ENCODE assay signal across 9 cellular contexts in the genomic region with DNA sequence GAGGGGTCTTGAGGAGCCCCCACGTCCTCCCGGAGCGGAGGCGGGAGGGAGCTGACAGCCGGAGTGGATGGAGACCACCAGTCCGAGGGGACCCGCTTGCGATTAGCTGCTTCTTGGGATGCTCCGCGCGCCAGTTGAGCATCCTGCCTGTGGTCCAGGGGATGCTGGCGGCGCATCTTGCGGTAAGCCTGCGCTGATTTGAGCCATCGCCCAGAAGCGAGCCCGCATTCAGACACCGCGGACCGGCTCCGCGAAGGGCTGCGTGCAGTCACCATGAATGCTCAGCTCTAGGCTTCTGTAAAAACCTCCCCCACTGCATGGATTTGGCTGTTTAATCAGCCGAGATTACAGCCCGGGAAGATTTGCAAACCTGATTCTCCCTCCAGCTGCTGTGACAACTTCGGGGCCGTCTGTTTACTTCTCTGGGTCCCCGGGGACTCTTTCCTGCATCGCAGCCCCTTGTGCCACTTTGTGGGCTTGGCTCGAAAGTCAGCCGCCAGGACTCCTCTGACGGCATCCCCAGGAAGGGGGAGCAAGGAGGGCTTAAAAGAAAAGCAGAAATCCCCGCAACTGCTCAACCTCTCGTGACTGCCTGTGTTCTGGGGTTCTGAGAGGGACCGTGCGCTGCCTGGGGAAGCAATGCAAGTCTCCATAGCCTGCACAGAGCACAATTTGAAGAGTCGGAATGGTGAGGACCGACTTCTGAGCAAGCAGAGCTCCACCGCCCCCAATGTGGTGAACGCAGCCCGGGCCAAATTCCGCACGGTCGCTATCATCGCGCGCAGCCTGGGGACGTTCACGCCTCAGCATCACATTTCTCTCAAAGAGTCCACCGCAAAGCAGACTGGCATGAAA.
A peak's percentile ranks its signal among the peaks of the same experiment; 100 is the strongest.
DNase-seq lines count a peak whose midpoint lies in the region; ATAC-seq, FAIRE-seq and TF ChIP-seq lines count a peak whose summit lies in the region.
"Had no signal": no experiment of that assay in that cellular context is flagged by ENCODE, and none has a peak within 500 bp of the region (broad histone marks: within the 10 kb centered on the region; RNA-seq: fewer than 3 reads in every experiment).

No MANE protein-coding gene starts in this region.

- CTCF ChIA-PET in mammary epithelial cell (lab: Charles Lee; ENCODE audit: low non-redundant PET): interaction anchor here (0.9 kb wide), 1 partner anchor 170 kb away, joined by 5 read pairs; no protein-coding TSS in a partner anchor

- WGBS in mammary epithelial cell (ENCODE audit: low coverage, missing lambda C conversion rate): 4% methylated on average over 25 of the region's 51 CpGs
- WGBS in suprapubic skin: 6% methylated on average over 21 of the region's 51 CpGs

- H3K27ac ChIP-seq in mammary epithelial cell (ENCODE audit: insufficient read depth, low read depth, low read length) (no peak overlapping the region), suprapubic skin (no peak overlapping the region)

- H3K4me1 ChIP-seq in mammary epithelial cell (ENCODE audit: insufficient read depth, low read length): peaks cover 2% of the 10 kb centered on the region
- peaks cover 14% of the 10 kb centered on the region for H3K4me1 ChIP-seq in suprapubic skin

- H3K4me3 ChIP-seq in mammary epithelial cell (replicated peaks in 1 of 3; ENCODE audit: insufficient read depth in 1 of 3, low read depth in 2 of 3, low read length in 3 of 3) (no peak overlapping the region), kidney epithelial cell (ENCODE audit: low read depth, low read length) (peak overlapping the region; percentile 4), suprapubic skin (peak overlapping the region; percentile 37)

- H3K36me3 ChIP-seq in mammary epithelial cell (ENCODE audit: insufficient read depth, low read length) (no peaks in the 10 kb centered on the region), kidney epithelial cell (ENCODE audit: control insufficient read depth, insufficient read depth, low read length) (no peaks in the 10 kb centered on the region), suprapubic skin (no peaks in the 10 kb centered on the region)

- no peak for TF ChIP-seq POLR2A in suprapubic skin (IDR thresholded peaks at IDR 0.05)

- dilution Hi-C loops in mammary epithelial cell (cut with HindIII; ENCODE audit: low sequenced_read_pairs): no loop called here

- H2AFZ ChIP-seq in mammary epithelial cell (ENCODE audit: low read depth, low read length): peak overlapping the region; percentile 53

- no peaks in the 10 kb centered on the region for H4K20me1 ChIP-seq in mammary epithelial cell (ENCODE audit: insufficient read depth, low read length)

- no peaks in the 10 kb centered on the region for H3K79me2 ChIP-seq in mammary epithelial cell (ENCODE audit: insufficient read depth, low read length)

- in situ Hi-C loops in KBM-7 (cut with MboI; ENCODE audit: low pct_unique_long_range_greater_than_20kb, low sequenced_read_pairs) (no loop called here), mammary epithelial cell (cut with MboI; ENCODE audit: low sequenced_read_pairs in 2 of 2) (no loop called here)

- H3K4me2 ChIP-seq in mammary epithelial cell (ENCODE audit: insufficient read depth, low read depth, low read length): peak overlapping the region; percentile 55

- intact Hi-C loops in mammary epithelial cell (cut with micrococcal nuclease): no loop called here

- DNase-seq in D721Med (ENCODE audit: insufficient read length, low spot score) (peak; percentile 63), KBM-7 (peak; percentile 1), mammary epithelial cell (peak; percentile 25), kidney epithelial cell (ENCODE audit: low read depth) (no peak), suprapubic skin (ENCODE audit: low spot score in 2 of 2) (no peak), RKO (ENCODE audit: low spot score) (no peak)

- no TSS peak for BruUV-seq in mammary epithelial cell (replicated peaks; lab: Mats Ljungman, UMichigan)

- H3K9ac ChIP-seq in mammary epithelial cell (ENCODE audit: insufficient read depth, low read length): no peak overlapping the region

- ATAC-seq in HG03196 (IDR thresholded peaks at IDR 0.05; ENCODE audit: unreplicated experiment): no peak
- no peak for ATAC-seq in HG03442 (IDR thresholded peaks at IDR 0.05; ENCODE audit: unreplicated experiment)

- H3K9me3 ChIP-seq in mammary epithelial cell (replicated peaks; ENCODE audit: insufficient read depth, low read length) (no peaks in the 10 kb centered on the region), suprapubic skin (no peaks in the 10 kb centered on the region)

- TF ChIP-seq EP300 in suprapubic skin (IDR thresholded peaks at IDR 0.05): no peak

- FAIRE-seq in D721Med (lab: Jason Lieb, UNC): no peak
- FAIRE-seq: endometrium had no signal

- TF ChIP-seq CTCF in D721Med (IDR thresholded peaks at IDR 0.05; ENCODE audit: insufficient read depth, missing control alignments) (no peak), mammary epithelial cell (conservative IDR thresholded peaks at IDR 0.05 in 1 of 2, IDR thresholded peaks at IDR 0.05 in 1 of 2; ENCODE audit: extremely low read depth in 1 of 2, insufficient read depth in 1 of 2, low read depth in 1 of 2, low read length in 2 of 2) (no peak), kidney epithelial cell (IDR thresholded peaks at IDR 0.05; ENCODE audit: insufficient read depth, low read length, poor library complexity, severe bottlenecking) (no peak), suprapubic skin (IDR thresholded peaks at IDR 0.05) (no peak)

- H3K27me3 ChIP-seq in mammary epithelial cell (ENCODE audit: insufficient read depth, low read length): peaks cover 31% of the 10 kb centered on the region
- peaks cover 24% of the 10 kb centered on the region for H3K27me3 ChIP-seq in kidney epithelial cell (ENCODE audit: control insufficient read depth, insufficient read depth, low read length)
- peaks cover 45% of the 10 kb centered on the region for H3K27me3 ChIP-seq in suprapubic skin

Comparison
In these comparisons a context has a peak if more than half of its experiments do, and no peak if none do; other contexts are left out.
1. DNase-seq: peak in D721Med (single experiment), KBM-7 (single experiment) and mammary epithelial cell (single experiment); none in kidney epithelial cell (single experiment), suprapubic skin (0 of 2) and RKO (single experiment).
2. H3K4me3 ChIP-seq: peak in kidney epithelial cell (single experiment) and suprapubic skin (single experiment); none in mammary epithelial cell (0 of 3).